ENCODE assay signal across 17 cellular contexts in the genomic region with DNA sequence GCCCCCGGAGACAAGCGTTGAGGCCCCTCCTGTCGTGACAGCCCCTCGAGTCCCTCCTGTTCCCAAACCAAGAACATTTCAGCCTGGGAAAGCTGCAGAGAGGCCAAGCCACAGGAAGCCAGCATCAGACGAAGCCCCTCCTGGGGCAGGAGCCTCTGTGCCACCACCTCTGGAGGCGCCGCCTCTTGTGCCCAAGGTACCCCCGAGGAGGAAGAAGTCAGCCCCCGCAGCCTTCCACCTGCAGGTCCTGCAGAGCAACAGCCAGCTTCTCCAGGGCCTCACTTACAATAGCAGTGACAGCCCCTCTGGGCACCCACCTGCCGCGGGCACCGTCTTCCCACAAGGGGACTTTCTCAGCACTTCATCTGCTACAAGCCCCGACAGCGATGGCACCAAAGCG.
DNase-seq lines count a peak whose midpoint lies in the region; ATAC-seq and TF ChIP-seq lines count a peak whose summit lies in the region.
"Had no signal": no experiment of that assay in that cellular context is flagged by ENCODE, and none has a peak within 500 bp of the region (broad histone marks: within the 10 kb centered on the region; RNA-seq: fewer than 3 reads in every experiment).

No MANE protein-coding gene starts in this region.

- peak overlapping the region; percentile 66 for H3K27ac Mint-ChIP-seq in stimulated activated naive B cell treated with anti-CD40 and anti-IgM and Interleukin-4, amounts not matched to agents 10 μg/mL and 1 μg/mL and 100 μg/mL, for 72 hours
- H3K27ac Mint-ChIP-seq: CD4-positive, CD25-positive, alpha-beta regulatory T cell; CD8-positive, alpha-beta memory T cell; GM23338; HFFc6 had no signal

- H3K4me1 ChIP-seq in BLaER1 = peaks cover 32% of the 10 kb centered on the region
- no peaks in the 10 kb centered on the region for H3K4me1 ChIP-seq in osteoblast (ENCODE audit: insufficient read depth, low read length)

- H3K4me2 ChIP-seq in BLaER1 = peak overlapping the region; percentile 39
- no peak overlapping the region for H3K4me2 ChIP-seq in osteoblast (ENCODE audit: insufficient read depth, low read length)
- H3K4me2 ChIP-seq: GM23338 had no signal

- no peak overlapping the region for H3K27ac ChIP-seq in BLaER1
- peak overlapping the region; percentile 15; the same call in 1 of the 2 replicates for H3K27ac ChIP-seq in HL-60 (replicated peaks)
- H3K27ac ChIP-seq in osteoblast (ENCODE audit: low read depth, low read length) = no peak overlapping the region

- no peak overlapping the region for H3K4me3 ChIP-seq in BLaER1
- no peak overlapping the region for H3K4me3 ChIP-seq in HL-60 (replicated peaks; ENCODE audit: insufficient read depth, low read length)
- no peak overlapping the region for H3K4me3 ChIP-seq in osteoblast (ENCODE audit: insufficient read depth, low read length)
- H3K4me3 ChIP-seq: GM23338 had no signal

- H3K27me3 ChIP-seq in BLaER1 (no peaks in the 10 kb centered on the region), HL-60 (ENCODE audit: insufficient read depth, poor library complexity, severe bottlenecking) (no peaks in the 10 kb centered on the region), osteoblast (ENCODE audit: insufficient read depth, low read length) (no peaks in the 10 kb centered on the region)

- DNase-seq in HL-60 (ENCODE audit: low read depth in 1 of 2, low spot score in 1 of 2) (no peak), osteoblast (ENCODE audit: insufficient read length, low spot score, missing footprints) (peak; percentile 6), kidney tubule cell (ENCODE audit: low spot score) (no peak), islet precursor cell (no peak)
- DNase-seq in stimulated activated naive B cell treated with anti-CD40 and anti-IgM and Interleukin-4, amounts not matched to agents 10 μg/mL and 1 μg/mL and 100 μg/mL, for 72 hours = no peak
- no peak for DNase-seq in stimulated activated CD4-positive, alpha-beta T cell treated with anti-CD3 and anti-CD28 coated beads, Interleukin-4, amount 100 ng/mL, for 24 hours
- DNase-seq: 8988T; C1 segment of cervical spinal cord; CD4-positive, CD25-positive, alpha-beta regulatory T cell; CD8-positive, alpha-beta memory T cell; COR-L47; DMS 273 treated with DMSO at 0.1 percent for 48 hours; HFFc6 had no signal

- no peaks in the 10 kb centered on the region for H3K4me1 Mint-ChIP-seq in stimulated activated naive B cell treated with anti-CD40 and anti-IgM and Interleukin-4, amounts not matched to agents 10 μg/mL and 1 μg/mL and 100 μg/mL, for 72 hours
- H3K4me1 Mint-ChIP-seq: CD4-positive, CD25-positive, alpha-beta regulatory T cell; CD8-positive, alpha-beta memory T cell; GM23338; IgD-negative memory B cell had no signal

- no peaks in the 10 kb centered on the region for H3K27me3 Mint-ChIP-seq in stimulated activated naive B cell treated with anti-CD40 and anti-IgM and Interleukin-4, amounts not matched to agents 10 μg/mL and 1 μg/mL and 100 μg/mL, for 72 hours
- H3K27me3 Mint-ChIP-seq: CD4-positive, CD25-positive, alpha-beta regulatory T cell; CD8-positive, alpha-beta memory T cell; IgD-negative memory B cell had no signal

- no peaks in the 10 kb centered on the region for H3K9me3 Mint-ChIP-seq in stimulated activated naive B cell treated with anti-CD40 and anti-IgM and Interleukin-4, amounts not matched to agents 10 μg/mL and 1 μg/mL and 100 μg/mL, for 72 hours
- H3K9me3 Mint-ChIP-seq: CD4-positive, CD25-positive, alpha-beta regulatory T cell; CD8-positive, alpha-beta memory T cell; GM23338; HFFc6; IgD-negative memory B cell had no signal

- H3K36me3 Mint-ChIP-seq in stimulated activated naive B cell treated with anti-CD40 and anti-IgM and Interleukin-4, amounts not matched to agents 10 μg/mL and 1 μg/mL and 100 μg/mL, for 72 hours = peaks cover 59 to 73% of the 10 kb centered on the region in 2 donors

- TF ChIP-seq CTCF in HL-60 (IDR thresholded peaks at IDR 0.05; ENCODE audit: insufficient read depth, low read length) = no peak
- TF ChIP-seq CTCF in osteoblast (IDR thresholded peaks at IDR 0.05; ENCODE audit: extremely low read depth, low read depth, low read length) = no peak

- no peak overlapping the region for H3K4me3 Mint-ChIP-seq in stimulated activated naive B cell treated with anti-CD40 and anti-IgM and Interleukin-4, amounts not matched to agents 10 μg/mL and 1 μg/mL and 100 μg/mL, for 72 hours
- H3K4me3 Mint-ChIP-seq: CD4-positive, CD25-positive, alpha-beta regulatory T cell; CD8-positive, alpha-beta memory T cell; GM23338; HFFc6 had no signal

- H4K20me1 ChIP-seq in BLaER1 (no peaks in the 10 kb centered on the region), osteoblast (ENCODE audit: insufficient read depth, low read length) (peaks cover 9% of the 10 kb centered on the region)

- ATAC-seq in stimulated activated naive B cell treated with anti-CD40 and anti-IgM and Interleukin-4, amounts not matched to agents 10 μg/mL and 1 μg/mL and 100 μg/mL, for 72 hours (replicated peaks) = no peak
- ATAC-seq: GM23338, HCT116 had no signal

- H3K9ac ChIP-seq in BLaER1 = no peak overlapping the region

- peaks cover 4% of the 10 kb centered on the region for H3K79me2 ChIP-seq in osteoblast (ENCODE audit: insufficient read depth, low read length)

- H3K36me3 ChIP-seq in BLaER1 (peaks cover 40% of the 10 kb centered on the region), osteoblast (ENCODE audit: insufficient read depth, low read length) (peaks cover 82% of the 10 kb centered on the region)

- H3K9me3 ChIP-seq in BLaER1 (no peaks in the 10 kb centered on the region), osteoblast (ENCODE audit: low read depth, low read length) (no peaks in the 10 kb centered on the region)

- no peak overlapping the region for H2AFZ ChIP-seq in osteoblast (ENCODE audit: low read length)
- H2AFZ ChIP-seq: GM23338 had no signal
